In the genomic region with DNA sequence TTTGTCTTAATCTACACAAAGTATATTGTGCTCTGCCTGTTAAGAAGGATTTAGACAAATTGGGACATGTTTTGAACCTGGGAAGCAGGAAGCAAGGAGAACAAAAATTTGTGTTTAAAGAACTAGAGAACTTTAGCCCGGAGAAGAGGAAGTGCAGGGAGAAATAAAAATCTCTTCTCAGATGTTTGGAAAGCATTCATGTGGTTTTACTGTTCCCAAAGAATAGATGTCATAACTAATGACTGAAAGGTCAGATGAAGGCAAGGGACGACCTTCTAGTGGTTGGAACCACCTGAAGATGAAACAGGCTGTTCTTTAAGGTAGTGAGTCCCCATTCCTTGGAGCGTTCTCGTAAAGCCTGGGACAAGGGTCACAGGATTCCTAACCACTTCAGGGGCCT, we compare ENCODE assay signal across 16 cellular contexts. TPM values are rescaled to one million over a fixed set of nuclear protein-coding genes. Genes with fewer than 3 reads are reported as not detected.
DNase-seq lines count a peak whose midpoint lies in the region; FAIRE-seq and TF ChIP-seq lines count a peak whose summit lies in the region.
"Had no signal": no experiment of that assay in that cellular context is flagged by ENCODE, and none has a peak within 500 bp of the region (broad histone marks: within the 10 kb centered on the region; RNA-seq: fewer than 3 reads in every experiment).

No MANE protein-coding gene starts in this region.

- H3K4me3 ChIP-seq in adipocyte (ENCODE audit: low read length), result no peak overlapping the region
- no peak overlapping the region for H3K4me3 ChIP-seq in mesenchymal stem cell (ENCODE audit: insufficient read depth in 1 of 2, low read depth in 1 of 2, low read length in 2 of 2)
- no peak overlapping the region for H3K4me3 ChIP-seq in transverse colon
- H3K4me3 ChIP-seq: HAP-1, lower lobe of right lung had no signal

- no peak for FAIRE-seq in H54 (lab: Jason Lieb, UNC)
- FAIRE-seq: HepG2 had no signal

- peaks cover 14% of the 10 kb centered on the region for H3K36me3 ChIP-seq in adipocyte (ENCODE audit: control insufficient read depth, insufficient read depth, low read length, severe bottlenecking)
- peaks cover 0 to 3% of the 10 kb centered on the region in 2 experiments for H3K36me3 ChIP-seq in mesenchymal stem cell (ENCODE audit: control insufficient read depth in 1 of 2, insufficient read depth in 2 of 2, low read depth in 1 of 2, low read length in 2 of 2)
- H3K36me3 ChIP-seq in transverse colon, result no peaks in the 10 kb centered on the region
- H3K36me3 ChIP-seq: HAP-1, lower lobe of right lung had no signal

- no peak overlapping the region for H3K4ac ChIP-seq in mesenchymal stem cell (ENCODE audit: low read depth in 1 of 2, low read length in 2 of 2)

- no peak overlapping the region for H3K14ac ChIP-seq in mesenchymal stem cell (ENCODE audit: low read length in 2 of 2)

- H3K4me1 ChIP-seq in adipocyte (ENCODE audit: control insufficient read depth, insufficient read depth, low read length), result peaks cover 68% of the 10 kb centered on the region
- peaks cover 37% of the 10 kb centered on the region for H3K4me1 ChIP-seq in mesenchymal stem cell (ENCODE audit: control insufficient read depth, insufficient read depth, low read depth, low read length)
- H3K4me1 ChIP-seq in transverse colon, result peaks cover 38 to 73% (median 53%) of the 10 kb centered on the region in 4 donors

- no peak for TF ChIP-seq EP300 in transverse colon (IDR thresholded peaks at IDR 0.05; ENCODE audit: low read depth)

- H2BK15ac ChIP-seq in mesenchymal stem cell (ENCODE audit: low read depth, poor library complexity, severe bottlenecking), result no peak overlapping the region

- H2BK5ac ChIP-seq in mesenchymal stem cell (ENCODE audit: low read depth, low read length, poor library complexity, severe bottlenecking), result no peak overlapping the region

- no peak for TF ChIP-seq CTCF in transverse colon (IDR thresholded peaks at IDR 0.05)

- DNase-seq in SIG-M5 treated with dmso at 0.1 percent for 504 hours (lab: John Stamatoyannopoulos, UW; ENCODE audit: unreplicated experiment), result peak; percentile 40
- no peak for DNase-seq in SIG-M5 (lab: John Stamatoyannopoulos, UW)
- DNase-seq in adipocyte (ENCODE audit: low read depth), result no peak
- DNase-seq in mesenchymal stem cell, result no peak
- DNase-seq in transverse colon, result no peak
- DNase-seq in H54 (ENCODE audit: insufficient read length, low spot score), result no peak
- no peak for DNase-seq in NCI-H2107 treated with DMSO at 0.1 percent for 48 hours (lab: John Stamatoyannopoulos, UW; ENCODE audit: unreplicated experiment)
- DNase-seq in cerebellar cortex (ENCODE audit: low spot score), result no peak
- DNase-seq: DMS53; effector memory CD8-positive, alpha-beta T cell; head of caudate nucleus; lower lobe of right lung; T-helper 9 cell had no signal

- TF ChIP-seq POLR2A in transverse colon (IDR thresholded peaks at IDR 0.05), result no peak
- TF ChIP-seq POLR2A in H54 (IDR thresholded peaks at IDR 0.05; ENCODE audit: low read depth, low read length), result no peak

- peaks cover 3% of the 10 kb centered on the region for H3K79me1 ChIP-seq in mesenchymal stem cell (replicated peaks; ENCODE audit: low read length, poor library complexity, severe bottlenecking)

- H3K27me3 ChIP-seq in adipocyte (replicated peaks; ENCODE audit: control insufficient read depth, insufficient read depth, low read length) (no peaks in the 10 kb centered on the region), mesenchymal stem cell (ENCODE audit: control insufficient read depth in 1 of 2, insufficient read depth in 1 of 2, low read length in 2 of 2) (no peaks in the 10 kb centered on the region), transverse colon (no peaks in the 10 kb centered on the region)

- WGBS in mesenchymal stem cell, result 45% methylated on average over 4 of the region's 4 CpGs
- 36 to 39% methylated on average over 4 of the region's 4 CpGs for WGBS in transverse colon (ENCODE audit: low coverage in 1 of 2), 2 donors

- no peak overlapping the region for H3K23ac ChIP-seq in mesenchymal stem cell (ENCODE audit: low read length in 2 of 2)

- H2BK120ac ChIP-seq in mesenchymal stem cell (ENCODE audit: low read depth, low read length), result no peak overlapping the region

- H2AK5ac ChIP-seq in mesenchymal stem cell (ENCODE audit: low read length, severe bottlenecking), result peak overlapping the region; percentile 5

- in situ Hi-C loops in transverse colon (cut with MboI; ENCODE audit: low pct_ligation_motif_present in 1 of 4, low pct_unique_long_range_greater_than_20kb in 1 of 4, low sequenced_read_pairs in 3 of 4), result loop anchor here in 1 of 4 donors (10.0 kb wide), 1 partner anchor 250 kb away; no protein-coding TSS in a partner anchor

- no peak overlapping the region for H4K8ac ChIP-seq in mesenchymal stem cell (ENCODE audit: low read length)

- H2BK12ac ChIP-seq in mesenchymal stem cell (ENCODE audit: low read length in 2 of 2), result peak overlapping the region in 1 of 2 experiments; percentile 66

- H3K27ac ChIP-seq in mesenchymal stem cell (ENCODE audit: low read length, poor library complexity, severe bottlenecking), result no peak overlapping the region
- peak overlapping the region; percentile 77 to 89 (median 83) for H3K27ac ChIP-seq in transverse colon
- H3K27ac ChIP-seq: 22Rv1 had no signal

- no peak overlapping the region for H2AFZ ChIP-seq in mesenchymal stem cell (ENCODE audit: low read depth, low read length)

- H3K9ac ChIP-seq in adipocyte (ENCODE audit: low read length) (peak overlapping the region; percentile 86), mesenchymal stem cell (ENCODE audit: low read length) (peak overlapping the region; percentile 84)

- intact Hi-C loops in transverse colon (cut with DNase I; ENCODE audit: low total_unique reads), result no loop called here

- no peak overlapping the region for H3K4me2 ChIP-seq in mesenchymal stem cell (ENCODE audit: low read length, poor library complexity, severe bottlenecking)

- H4K91ac ChIP-seq in mesenchymal stem cell (ENCODE audit: low read length), result no peak overlapping the region

- H3K18ac ChIP-seq in mesenchymal stem cell (ENCODE audit: low read depth in 1 of 2, low read length in 2 of 2), result peak overlapping the region; percentile 25 to 26

- H3K9me3 ChIP-seq in adipocyte (ENCODE audit: control insufficient read depth, low read length) (no peaks in the 10 kb centered on the region), mesenchymal stem cell (ENCODE audit: control insufficient read depth, low read length) (no peaks in the 10 kb centered on the region), transverse colon (no peaks in the 10 kb centered on the region)
- H3K9me3 ChIP-seq: HAP-1, lower lobe of right lung had no signal

RNA-seq across cellular contexts. Expression of a gene that starts 38.3 kb away (rescaled TPM):
- 21.1 TPM for polyA plus RNA-seq in mesenchymal stem cell (2013, experiment 1 of 2)
- 20.4 TPM for polyA plus RNA-seq in mesenchymal stem cell (2013, experiment 2 of 2)
- 10 to 100 TPM; 19.4 to 48.8 (median 24.9) TPM for total RNA-seq in transverse colon
